Comparison of ENCODE assay signal across 19 cellular contexts in genomic region chr4:62487016-62487415, GRCh38.
A peak's percentile ranks its signal among the peaks of the same experiment; 100 is the strongest.
DNase-seq lines count a peak whose midpoint lies in the region; TF ChIP-seq lines count a peak whose summit lies in the region.
"Had no signal": no experiment of that assay in that cellular context is flagged by ENCODE, and none has a peak within 500 bp of the region (broad histone marks: within the 10 kb centered on the region; RNA-seq: fewer than 3 reads in every experiment).

No MANE protein-coding gene starts in this region.

- no peak overlapping the region for H3K27ac ChIP-seq in OCI-LY3 (ENCODE audit: low read length)
- no peak overlapping the region for H3K27ac ChIP-seq in mammary epithelial cell (ENCODE audit: insufficient read depth, low read depth, low read length)
- H3K27ac ChIP-seq in transverse colon, result no peak overlapping the region
- H3K27ac ChIP-seq: BLaER1 treated with 17β-estradiol and CSF1 and Interleukin-3, amounts not matched to agents 10 nM and 100 nM; RWPE1; SJCRH30 had no signal

- H3K4me2 ChIP-seq in OCI-LY3 (ENCODE audit: low read length) (no peak overlapping the region), mammary epithelial cell (ENCODE audit: insufficient read depth, low read depth, low read length) (no peak overlapping the region)
- H3K4me2 ChIP-seq: BLaER1 treated with 17β-estradiol and CSF1 and Interleukin-3, amounts not matched to agents 10 nM and 100 nM had no signal

- WGBS in mammary epithelial cell (ENCODE audit: low coverage, missing lambda C conversion rate), result 9% methylated on average over 1 of the region's 1 CpG
- 61 to 67% methylated on average over 1 of the region's 1 CpG for WGBS in transverse colon (ENCODE audit: low coverage in 1 of 2), 2 donors

- peak; percentile 29 for DNase-seq in ELR (ENCODE audit: low read depth)
- DNase-seq in mammary epithelial cell, result peak; percentile 62
- DNase-seq in kidney epithelial cell (ENCODE audit: low read depth), result peak; percentile 25
- DNase-seq in OCI-M1 (lab: John Stamatoyannopoulos, UW), result no peak
- no peak for DNase-seq in activated CD4-positive, CD25-positive, alpha-beta regulatory T cell (lab: John Stamatoyannopoulos, UW)
- DNase-seq in transverse colon, result no peak
- DNase-seq in activated CD8-positive, alpha-beta memory T cell treated with anti-CD3 and anti-CD28 coated beads for 24 hours, result no peak
- DNase-seq: CD8-positive, alpha-beta memory T cell; DMS79 treated with DMSO at 0.1 percent for 48 hours; HCEC 1CT; KBM-7; NCI-H1105; NCI-H187; NCI-H345; NCI-H526 treated with DMSO at 0.1 percent for 48 hours; SJCRH30 had no signal

- TF ChIP-seq CTCF in OCI-LY3 (IDR thresholded peaks at IDR 0.05; ENCODE audit: low read depth, low read length) (no peak), mammary epithelial cell (conservative IDR thresholded peaks at IDR 0.05 in 1 of 2, IDR thresholded peaks at IDR 0.05 in 1 of 2; ENCODE audit: extremely low read depth in 1 of 2, insufficient read depth in 1 of 2, low read depth in 1 of 2, low read length in 2 of 2) (no peak), kidney epithelial cell (IDR thresholded peaks at IDR 0.05; ENCODE audit: insufficient read depth, low read length, poor library complexity, severe bottlenecking) (no peak), transverse colon (IDR thresholded peaks at IDR 0.05) (no peak)

- H4K20me1 ChIP-seq in OCI-LY3 (ENCODE audit: insufficient read depth, low read length) (no peaks in the 10 kb centered on the region), mammary epithelial cell (ENCODE audit: insufficient read depth, low read length) (no peaks in the 10 kb centered on the region)
- H4K20me1 ChIP-seq: BLaER1 treated with 17β-estradiol and CSF1 and Interleukin-3, amounts not matched to agents 10 nM and 100 nM had no signal

- no peaks in the 10 kb centered on the region for H3K4me1 ChIP-seq in OCI-LY3 (ENCODE audit: low read length)
- H3K4me1 ChIP-seq in mammary epithelial cell (ENCODE audit: insufficient read depth, low read length), result peaks cover 7% of the 10 kb centered on the region
- no peaks in the 10 kb centered on the region for H3K4me1 ChIP-seq in transverse colon
- H3K4me1 ChIP-seq: SJCRH30 had no signal

- H3K79me2 ChIP-seq in OCI-LY3 (ENCODE audit: low read length), result no peaks in the 10 kb centered on the region
- H3K79me2 ChIP-seq in mammary epithelial cell (ENCODE audit: insufficient read depth, low read length), result no peaks in the 10 kb centered on the region

- CTCF ChIA-PET in mammary epithelial cell (lab: Charles Lee; ENCODE audit: low non-redundant PET), result no interaction called here

- H3K27me3 ChIP-seq in OCI-LY3 (ENCODE audit: low read depth, low read length) (no peaks in the 10 kb centered on the region), mammary epithelial cell (ENCODE audit: insufficient read depth, low read length) (no peaks in the 10 kb centered on the region), kidney epithelial cell (ENCODE audit: control insufficient read depth, insufficient read depth, low read length) (no peaks in the 10 kb centered on the region), transverse colon (no peaks in the 10 kb centered on the region)
- H3K27me3 ChIP-seq: BLaER1 treated with 17β-estradiol and CSF1 and Interleukin-3, amounts not matched to agents 10 nM and 100 nM; SJCRH30 had no signal

- intact Hi-C loops in mammary epithelial cell (cut with micrococcal nuclease) (no loop called here), transverse colon (cut with DNase I; ENCODE audit: low total_unique reads) (no loop called here)

- TF ChIP-seq POLR2A in transverse colon (IDR thresholded peaks at IDR 0.05), result no peak

- H2AFZ ChIP-seq in OCI-LY3 (ENCODE audit: low read depth, low read length), result peak overlapping the region; percentile 48
- no peak overlapping the region for H2AFZ ChIP-seq in mammary epithelial cell (ENCODE audit: low read depth, low read length)

- dilution Hi-C loops in mammary epithelial cell (cut with HindIII; ENCODE audit: low sequenced_read_pairs), result no loop called here

- TF ChIP-seq EP300 in transverse colon (IDR thresholded peaks at IDR 0.05; ENCODE audit: low read depth), result no peak

- H3K36me3 ChIP-seq in OCI-LY3 (replicated peaks; ENCODE audit: low read depth, low read length), result no peaks in the 10 kb centered on the region
- H3K36me3 ChIP-seq in mammary epithelial cell (ENCODE audit: insufficient read depth, low read length), result no peaks in the 10 kb centered on the region
- no peaks in the 10 kb centered on the region for H3K36me3 ChIP-seq in kidney epithelial cell (ENCODE audit: control insufficient read depth, insufficient read depth, low read length)
- H3K36me3 ChIP-seq in transverse colon, result no peaks in the 10 kb centered on the region
- H3K36me3 ChIP-seq: BLaER1 treated with 17β-estradiol and CSF1 and Interleukin-3, amounts not matched to agents 10 nM and 100 nM; SJCRH30 had no signal

- in situ Hi-C loops in mammary epithelial cell (cut with MboI; ENCODE audit: low sequenced_read_pairs in 2 of 2) (no loop called here), transverse colon (cut with MboI; ENCODE audit: low pct_ligation_motif_present in 1 of 4, low pct_unique_long_range_greater_than_20kb in 1 of 4, low sequenced_read_pairs in 3 of 4) (no loop called here)

- no TSS peak for BruUV-seq in mammary epithelial cell (replicated peaks; lab: Mats Ljungman, UMichigan)

- H3K9me3 ChIP-seq in OCI-LY3 (ENCODE audit: insufficient read depth, low read length), result no peaks in the 10 kb centered on the region
- no peaks in the 10 kb centered on the region for H3K9me3 ChIP-seq in mammary epithelial cell (replicated peaks; ENCODE audit: insufficient read depth, low read length)
- H3K9me3 ChIP-seq in transverse colon, result no peaks in the 10 kb centered on the region
- H3K9me3 ChIP-seq: SJCRH30 had no signal

- H3K9ac ChIP-seq in OCI-LY3 (ENCODE audit: low read length), result no peak overlapping the region
- H3K9ac ChIP-seq in mammary epithelial cell (ENCODE audit: insufficient read depth, low read length), result no peak overlapping the region
- H3K9ac ChIP-seq: BLaER1 treated with 17β-estradiol and CSF1 and Interleukin-3, amounts not matched to agents 10 nM and 100 nM had no signal

- H3K4me3 ChIP-seq in OCI-LY3 (ENCODE audit: low read length), result no peak overlapping the region
- H3K4me3 ChIP-seq in mammary epithelial cell (replicated peaks in 1 of 3; ENCODE audit: insufficient read depth in 1 of 3, low read depth in 2 of 3, low read length in 3 of 3), result no peak overlapping the region
- H3K4me3 ChIP-seq in kidney epithelial cell (ENCODE audit: low read depth, low read length), result no peak overlapping the region
- H3K4me3 ChIP-seq in transverse colon, result no peak overlapping the region
- H3K4me3 ChIP-seq: BLaER1 treated with 17β-estradiol and CSF1 and Interleukin-3, amounts not matched to agents 10 nM and 100 nM; SJCRH30 had no signal

Comparison
In these comparisons a context has a peak if more than half of its experiments do, and no peak if none do; other contexts are left out.
1. DNase-seq: peak in ELR (single experiment), mammary epithelial cell (single experiment) and kidney epithelial cell (single experiment); none in OCI-M1 (single experiment), activated CD4-positive, CD25-positive, alpha-beta regulatory T cell (0 of 4), transverse colon (single experiment) and activated CD8-positive, alpha-beta memory T cell treated with anti-CD3 and anti-CD28 coated beads for 24 hours (single experiment).